7 cellular contexts compared by ENCODE assay signal in genomic region chr18:54436501-54436900, GRCh38.
"Had no signal": no experiment of that assay in that cellular context is flagged by ENCODE, and none has a peak within 500 bp of the region (broad histone marks: within the 10 kb centered on the region; RNA-seq: fewer than 3 reads in every experiment).

No MANE protein-coding gene starts in this region.

- H3K9ac ChIP-seq: KMS-11 had no signal

- H3K4me3 ChIP-seq: K562 had no signal

- H3K27ac ChIP-seq: HL-60, KMS-11 had no signal

- FAIRE-seq: HepG2, HTR-8/SVneo, K562 had no signal

- DNase-seq: IMR-90, KG1 had no signal

- H3K4me2 ChIP-seq: KMS-11 had no signal
